ENCODE assay signal across 1 cellular context in the genomic region with DNA sequence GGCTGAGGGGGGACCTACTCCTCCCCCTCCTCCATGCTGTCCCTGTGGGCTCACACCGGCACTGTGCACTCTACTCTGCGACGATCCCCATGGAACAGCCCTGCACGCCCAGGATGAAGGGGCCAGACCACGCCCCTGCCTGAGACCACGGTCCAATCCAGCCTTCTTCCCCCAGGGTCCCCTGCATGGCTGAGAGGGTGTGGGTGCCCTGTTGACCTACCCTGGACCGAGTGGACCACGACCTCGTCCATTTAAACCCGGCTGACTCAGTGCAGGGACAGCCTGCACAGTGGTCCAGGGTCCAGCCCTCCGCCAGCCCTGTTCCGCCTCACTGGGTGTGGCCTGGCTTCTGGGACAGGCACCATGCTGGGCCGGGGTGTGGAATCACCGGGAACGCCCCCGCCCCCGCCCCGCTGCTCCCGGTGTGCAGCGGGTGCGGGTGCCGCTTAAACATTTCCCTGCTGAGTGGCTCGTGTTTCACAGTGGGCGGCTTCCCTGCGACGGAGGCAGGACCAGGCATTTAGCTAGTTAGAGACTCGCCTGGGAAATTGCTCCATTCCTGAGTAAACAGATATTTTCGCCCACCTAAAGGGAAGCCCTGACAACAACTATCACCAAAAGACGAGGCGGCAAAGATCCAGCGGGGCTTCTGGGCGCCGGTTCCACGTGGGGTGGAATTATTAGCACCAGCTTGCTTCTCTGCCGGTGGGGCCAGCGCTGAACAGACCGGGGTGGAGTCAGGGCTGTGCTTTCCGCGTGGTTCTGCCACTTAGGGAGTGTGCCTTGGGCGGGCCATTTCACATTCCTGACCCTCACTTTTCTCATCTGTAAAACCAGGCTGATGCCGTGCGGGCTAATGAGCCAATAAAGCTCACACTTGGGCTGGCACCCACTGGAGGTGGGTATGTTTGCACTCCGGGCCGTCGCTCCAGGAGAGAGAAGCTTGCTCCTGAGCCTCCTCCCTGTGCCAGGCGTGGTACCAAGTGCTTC.
TF ChIP-seq lines count a peak whose summit lies in the region.

No MANE protein-coding gene starts in this region.

TF ChIP-seq in HepG2, 621 proteins besides CTCF, POLR2A, EP300 and RAD21 (continued from another document and continues in another):
- TF ChIP-seq, protein P1, sequence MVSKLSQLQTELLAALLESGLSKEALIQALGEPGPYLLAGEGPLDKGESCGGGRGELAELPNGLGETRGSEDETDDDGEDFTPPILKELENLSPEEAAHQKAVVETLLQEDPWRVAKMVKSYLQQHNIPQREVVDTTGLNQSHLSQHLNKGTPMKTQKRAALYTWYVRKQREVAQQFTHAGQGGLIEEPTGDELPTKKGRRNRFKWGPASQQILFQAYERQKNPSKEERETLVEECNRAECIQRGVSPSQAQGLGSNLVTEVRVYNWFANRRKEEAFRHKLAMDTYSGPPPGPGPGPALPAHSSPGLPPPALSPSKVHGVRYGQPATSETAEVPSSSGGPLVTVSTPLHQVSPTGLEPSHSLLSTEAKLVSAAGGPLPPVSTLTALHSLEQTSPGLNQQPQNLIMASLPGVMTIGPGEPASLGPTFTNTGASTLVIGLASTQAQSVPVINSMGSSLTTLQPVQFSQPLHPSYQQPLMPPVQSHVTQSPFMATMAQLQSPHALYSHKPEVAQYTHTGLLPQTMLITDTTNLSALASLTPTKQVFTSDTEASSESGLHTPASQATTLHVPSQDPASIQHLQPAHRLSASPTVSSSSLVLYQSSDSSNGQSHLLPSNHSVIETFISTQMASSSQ (IDR thresholded peaks at IDR 0.05; ENCODE audit: low read depth) = no peak
- TF ChIP-seq, protein P1 (CRISPR knock-in tag; IDR thresholded peaks at IDR 0.05; ENCODE audit: borderline replicate concordance) = 0 out of 2 replicates have a peak, but pooled peaks have one; percentile 43
- TF ChIP-seq ZFP36L1 (CRISPR knock-in tag; IDR thresholded peaks at IDR 0.05) (peak; percentile 76; the same call in 1 of the 2 replicates), HOXD1 (CRISPR knock-in tag; IDR thresholded peaks at IDR 0.05) (peak; percentile 56; the same call in 1 of the 2 replicates), CREB1 (IDR thresholded peaks at IDR 0.05) (no peak), CREB1 (CRISPR knock-in tag; IDR thresholded peaks at IDR 0.05) (no peak), SP1 (IDR thresholded peaks at IDR 0.05) (no peak), SP1 (CRISPR knock-in tag; IDR thresholded peaks at IDR 0.05) (peak; percentile 51; the same call in 1 of the 2 replicates), ZBTB7B (CRISPR knock-in tag; IDR thresholded peaks at IDR 0.05) (peak; percentile 92), ZNF296 (CRISPR knock-in tag; conservative IDR thresholded peaks at IDR 0.05) (no peak), ZNF670 (CRISPR knock-in tag; IDR thresholded peaks at IDR 0.05; ENCODE audit: borderline replicate concordance) (0 out of 2 replicates have a peak, but pooled peaks have one; percentile 60), PCBP1 (IDR thresholded peaks at IDR 0.05; ENCODE audit: borderline replicate concordance, low read depth, low read length) (0 out of 2 replicates have a peak, but pooled peaks have one; percentile 34), MIER3 (CRISPR knock-in tag; IDR thresholded peaks at IDR 0.05; ENCODE audit: borderline replicate concordance) (peak; percentile 86; the same call in 1 of the 2 replicates), BCL6 (CRISPR knock-in tag; IDR thresholded peaks at IDR 0.05) (peak; percentile 36), SP5 (CRISPR knock-in tag; IDR thresholded peaks at IDR 0.05; ENCODE audit: borderline replicate concordance, low read depth) (peak; percentile 65), ZNF225 (CRISPR knock-in tag; IDR thresholded peaks at IDR 0.05) (no peak), ZBTB7A (CRISPR knock-in tag; IDR thresholded peaks at IDR 0.05) (peak; percentile 81), ZNF724P (CRISPR knock-in tag; IDR thresholded peaks at IDR 0.05; ENCODE audit: borderline replicate concordance) (peak; percentile 85; the same call in 1 of the 2 replicates), SP2 (CRISPR knock-in tag; IDR thresholded peaks at IDR 0.05) (peak; percentile 40; the same call in 1 of the 2 replicates), ELF1 (CRISPR knock-in tag; IDR thresholded peaks at IDR 0.05) (peak; percentile 41; the same call in 1 of the 2 replicates), ZNF703 (CRISPR knock-in tag; IDR thresholded peaks at IDR 0.05; ENCODE audit: borderline replicate concordance) (0 out of 2 replicates have a peak, but pooled peaks have one; percentile 60), NR2F6 (IDR thresholded peaks at IDR 0.05) (peak; percentile 87), NR2F6 (CRISPR knock-in tag; IDR thresholded peaks at IDR 0.05) (peak; percentile 94), SIX1 (CRISPR knock-in tag; IDR thresholded peaks at IDR 0.05; ENCODE audit: borderline replicate concordance) (no peak; the same call in 1 of the 2 replicates), ZNF747 (CRISPR knock-in tag; IDR thresholded peaks at IDR 0.05; ENCODE audit: borderline replicate concordance) (peak; percentile 11; the same call in 1 of the 2 replicates), ZSCAN25 (CRISPR knock-in tag; IDR thresholded peaks at IDR 0.05) (peak; percentile 86), ZNF547 (CRISPR knock-in tag; IDR thresholded peaks at IDR 0.05) (0 out of 2 replicates have a peak, but pooled peaks have one; percentile 31), NONO (IDR thresholded peaks at IDR 0.05) (no peak), NONO (CRISPR knock-in tag; conservative IDR thresholded peaks at IDR 0.05) (peak; percentile 76), KLF16 (CRISPR knock-in tag; IDR thresholded peaks at IDR 0.05) (peak in 1 of 2 experiments; percentile 74; a peak in 2 of 4 replicates), IKZF4 (CRISPR knock-in tag; IDR thresholded peaks at IDR 0.05; ENCODE audit: borderline replicate concordance, low read depth, not compliant biosample characterization) (peak; percentile 52), ZNF264 (CRISPR knock-in tag; IDR thresholded peaks at IDR 0.05) (peak; percentile 76; the same call in 1 of the 2 replicates), ZSCAN9 (CRISPR knock-in tag; IDR thresholded peaks at IDR 0.05; ENCODE audit: borderline replicate concordance) (0 out of 2 replicates have a peak, but pooled peaks have one; percentile 48), KLF9 (CRISPR knock-in tag; IDR thresholded peaks at IDR 0.05; ENCODE audit: low read depth) (peak; percentile 60; the same call in 1 of the 2 replicates), TEAD3 (CRISPR knock-in tag; optimal IDR thresholded peaks at IDR 0.05; ENCODE audit: borderline replicate concordance) (peak; percentile 67), NFIB (CRISPR knock-in tag; IDR thresholded peaks at IDR 0.05; ENCODE audit: borderline replicate concordance) (no peak), ZNF101 (CRISPR knock-in tag; IDR thresholded peaks at IDR 0.05; ENCODE audit: borderline replicate concordance, low read depth) (no peak), SMARCE1 (IDR thresholded peaks at IDR 0.05; ENCODE audit: borderline replicate concordance) (no peak), KDM6A (CRISPR knock-in tag; IDR thresholded peaks at IDR 0.05; ENCODE audit: low read depth) (0 out of 2 replicates have a peak, but pooled peaks have one; percentile 22), HHEX (CRISPR knock-in tag; IDR thresholded peaks at IDR 0.05) (no peak), MYNN (CRISPR knock-in tag; IDR thresholded peaks at IDR 0.05; ENCODE audit: low read depth) (0 out of 2 replicates have a peak, but pooled peaks have one; percentile 47), ZNF224 (CRISPR knock-in tag; IDR thresholded peaks at IDR 0.05) (0 out of 2 replicates have a peak, but pooled peaks have one; percentile 48), ZNF441 (CRISPR knock-in tag; IDR thresholded peaks at IDR 0.05; ENCODE audit: borderline replicate concordance) (peak; percentile 33; the same call in 1 of the 2 replicates), ZNF205 (CRISPR knock-in tag; IDR thresholded peaks at IDR 0.05) (no peak; the same call in 1 of the 2 replicates), NKX3-1 (CRISPR knock-in tag; IDR thresholded peaks at IDR 0.05) (peak; percentile 25; the same call in 1 of the 2 replicates)
- TF ChIP-seq, protein P2, sequence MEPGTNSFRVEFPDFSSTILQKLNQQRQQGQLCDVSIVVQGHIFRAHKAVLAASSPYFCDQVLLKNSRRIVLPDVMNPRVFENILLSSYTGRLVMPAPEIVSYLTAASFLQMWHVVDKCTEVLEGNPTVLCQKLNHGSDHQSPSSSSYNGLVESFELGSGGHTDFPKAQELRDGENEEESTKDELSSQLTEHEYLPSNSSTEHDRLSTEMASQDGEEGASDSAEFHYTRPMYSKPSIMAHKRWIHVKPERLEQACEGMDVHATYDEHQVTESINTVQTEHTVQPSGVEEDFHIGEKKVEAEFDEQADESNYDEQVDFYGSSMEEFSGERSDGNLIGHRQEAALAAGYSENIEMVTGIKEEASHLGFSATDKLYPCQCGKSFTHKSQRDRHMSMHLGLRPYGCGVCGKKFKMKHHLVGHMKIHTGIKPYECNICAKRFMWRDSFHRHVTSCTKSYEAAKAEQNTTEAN (CRISPR knock-in tag; conservative IDR thresholded peaks at IDR 0.05) = peak; percentile 35
- TF ChIP-seq, protein P3, sequence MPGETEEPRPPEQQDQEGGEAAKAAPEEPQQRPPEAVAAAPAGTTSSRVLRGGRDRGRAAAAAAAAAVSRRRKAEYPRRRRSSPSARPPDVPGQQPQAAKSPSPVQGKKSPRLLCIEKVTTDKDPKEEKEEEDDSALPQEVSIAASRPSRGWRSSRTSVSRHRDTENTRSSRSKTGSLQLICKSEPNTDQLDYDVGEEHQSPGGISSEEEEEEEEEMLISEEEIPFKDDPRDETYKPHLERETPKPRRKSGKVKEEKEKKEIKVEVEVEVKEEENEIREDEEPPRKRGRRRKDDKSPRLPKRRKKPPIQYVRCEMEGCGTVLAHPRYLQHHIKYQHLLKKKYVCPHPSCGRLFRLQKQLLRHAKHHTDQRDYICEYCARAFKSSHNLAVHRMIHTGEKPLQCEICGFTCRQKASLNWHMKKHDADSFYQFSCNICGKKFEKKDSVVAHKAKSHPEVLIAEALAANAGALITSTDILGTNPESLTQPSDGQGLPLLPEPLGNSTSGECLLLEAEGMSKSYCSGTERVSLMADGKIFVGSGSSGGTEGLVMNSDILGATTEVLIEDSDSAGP (CRISPR knock-in tag; IDR thresholded peaks at IDR 0.05; ENCODE audit: borderline replicate concordance) = peak; percentile 78; the same call in 1 of the 2 replicates
- TF ChIP-seq, protein P4, sequence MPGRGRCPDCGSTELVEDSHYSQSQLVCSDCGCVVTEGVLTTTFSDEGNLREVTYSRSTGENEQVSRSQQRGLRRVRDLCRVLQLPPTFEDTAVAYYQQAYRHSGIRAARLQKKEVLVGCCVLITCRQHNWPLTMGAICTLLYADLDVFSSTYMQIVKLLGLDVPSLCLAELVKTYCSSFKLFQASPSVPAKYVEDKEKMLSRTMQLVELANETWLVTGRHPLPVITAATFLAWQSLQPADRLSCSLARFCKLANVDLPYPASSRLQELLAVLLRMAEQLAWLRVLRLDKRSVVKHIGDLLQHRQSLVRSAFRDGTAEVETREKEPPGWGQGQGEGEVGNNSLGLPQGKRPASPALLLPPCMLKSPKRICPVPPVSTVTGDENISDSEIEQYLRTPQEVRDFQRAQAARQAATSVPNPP (CRISPR knock-in tag; IDR thresholded peaks at IDR 0.05) = 0 out of 2 replicates have a peak, but pooled peaks have one; percentile 3
- TF ChIP-seq, protein P5, sequence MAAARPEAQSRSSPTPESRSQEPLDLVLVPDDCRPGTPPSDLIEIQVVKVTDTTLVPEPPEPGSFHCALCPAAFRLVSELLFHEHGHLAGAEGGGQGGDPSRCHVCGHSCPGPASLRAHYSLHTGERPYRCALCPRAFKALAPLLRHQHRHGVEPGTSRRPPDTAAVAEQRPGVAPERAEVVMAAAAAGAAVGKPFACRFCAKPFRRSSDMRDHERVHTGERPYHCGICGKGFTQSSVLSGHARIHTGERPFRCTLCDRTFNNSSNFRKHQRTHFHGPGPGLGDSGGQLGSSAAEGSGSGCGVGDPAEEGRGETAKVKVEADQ (CRISPR knock-in tag; IDR thresholded peaks at IDR 0.05; ENCODE audit: borderline replicate concordance) = 0 out of 2 replicates have a peak, but pooled peaks have one; percentile 47
- TF ChIP-seq, protein P6, sequence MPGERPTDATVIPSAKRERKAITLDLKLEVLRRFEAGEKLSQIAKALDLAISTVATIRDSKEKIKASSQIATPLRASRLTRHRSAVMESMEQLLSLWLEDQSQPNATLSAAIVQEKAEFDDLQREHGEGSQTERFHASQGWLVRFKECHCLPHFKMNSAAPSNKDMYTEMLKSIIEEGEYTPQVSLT (CRISPR knock-in tag; IDR thresholded peaks at IDR 0.05; ENCODE audit: borderline replicate concordance, low read depth) = peak; percentile 84; the same call in 1 of the 2 replicates
- TF ChIP-seq, protein P7, sequence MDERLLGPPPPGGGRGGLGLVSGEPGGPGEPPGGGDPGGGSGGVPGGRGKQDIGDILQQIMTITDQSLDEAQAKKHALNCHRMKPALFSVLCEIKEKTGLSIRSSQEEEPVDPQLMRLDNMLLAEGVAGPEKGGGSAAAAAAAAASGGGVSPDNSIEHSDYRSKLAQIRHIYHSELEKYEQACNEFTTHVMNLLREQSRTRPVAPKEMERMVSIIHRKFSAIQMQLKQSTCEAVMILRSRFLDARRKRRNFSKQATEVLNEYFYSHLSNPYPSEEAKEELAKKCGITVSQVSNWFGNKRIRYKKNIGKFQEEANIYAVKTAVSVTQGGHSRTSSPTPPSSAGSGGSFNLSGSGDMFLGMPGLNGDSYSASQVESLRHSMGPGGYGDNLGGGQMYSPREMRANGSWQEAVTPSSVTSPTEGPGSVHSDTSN (CRISPR knock-in tag; IDR thresholded peaks at IDR 0.05) = no peak
- TF ChIP-seq, protein P8, sequence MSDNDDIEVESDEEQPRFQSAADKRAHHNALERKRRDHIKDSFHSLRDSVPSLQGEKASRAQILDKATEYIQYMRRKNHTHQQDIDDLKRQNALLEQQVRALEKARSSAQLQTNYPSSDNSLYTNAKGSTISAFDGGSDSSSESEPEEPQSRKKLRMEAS (IDR thresholded peaks at IDR 0.05) = peak; percentile 47
